In the genomic region with DNA sequence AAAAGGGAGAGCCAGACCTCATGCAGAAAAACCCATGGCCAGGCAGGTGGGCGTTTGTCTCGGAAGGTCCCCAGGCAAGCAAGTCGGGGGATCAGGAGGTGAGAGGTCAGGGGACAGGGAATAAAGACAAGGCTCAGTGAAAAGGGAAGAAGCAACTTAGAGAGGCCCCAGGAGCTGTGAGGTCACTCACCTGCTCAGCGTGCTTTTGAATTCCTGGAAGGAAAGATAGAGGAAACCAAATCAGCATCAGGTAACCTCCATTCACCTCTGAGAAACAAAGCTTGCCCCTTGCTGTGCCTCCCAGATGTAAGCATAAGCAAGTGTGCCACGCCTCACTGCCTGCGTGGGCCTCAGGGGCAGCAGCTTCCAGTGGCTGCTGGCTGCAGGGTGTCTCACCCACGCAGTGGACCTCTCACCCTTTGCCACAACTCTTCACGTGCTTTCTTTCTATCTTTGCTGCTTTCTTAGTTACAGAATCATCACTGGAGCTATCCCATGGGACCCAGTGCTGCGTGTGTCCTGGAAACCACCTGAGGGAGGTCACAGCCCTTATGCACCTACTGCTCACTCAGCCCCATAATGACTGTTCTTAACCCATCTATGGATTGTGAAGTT, we compare ENCODE assay signal across 17 cellular contexts. TPM values are rescaled to one million over a fixed set of nuclear protein-coding genes. Genes with fewer than 3 reads are reported as not detected.
DNase-seq lines count a peak whose midpoint lies in the region; ATAC-seq and TF ChIP-seq lines count a peak whose summit lies in the region.
"Had no signal": no experiment of that assay in that cellular context is flagged by ENCODE, and none has a peak within 500 bp of the region (broad histone marks: within the 10 kb centered on the region; RNA-seq: fewer than 3 reads in every experiment).

No MANE protein-coding gene starts in this region.

- H3K9me3 ChIP-seq in breast epithelium: no peaks in the 10 kb centered on the region

- BruUV-seq in MCF 10A (replicated peaks; lab: Mats Ljungman, UMichigan): no TSS peak

- no peaks in the 10 kb centered on the region for H3K4me1 ChIP-seq in breast epithelium

- DNase-seq in MCF 10A (ENCODE audit: unreplicated experiment): no peak
- no peak for DNase-seq in breast epithelium (ENCODE audit: low spot score in 2 of 2)
- DNase-seq in type B pancreatic cell (ENCODE audit: extremely low spot score, unreplicated experiment): no peak
- no peak for DNase-seq in NCI-H526 treated with DMSO at 0.1 percent for 48 hours (lab: John Stamatoyannopoulos, UW)
- no peak for DNase-seq in amygdala (lab: John Stamatoyannopoulos, UW)
- DNase-seq in T-cell: no peak
- DNase-seq: activated CD4-positive, alpha-beta T cell treated with anti-CD3 and anti-CD28 coated beads, Interleukin-2, amount 10 ng/mL, durations not matched to agents 7 days and 5 days; EL; NCI-H2107; SHP77; stimulated activated CD4-positive, alpha-beta T cell treated with anti-CD3 and anti-CD28 coated beads, Interleukin-4, amount 100 ng/mL, for 4 hours; trophoblast cell had no signal

- H3K4me3 Mint-ChIP-seq in MCF 10A (ENCODE audit: unreplicated experiment): no peak overlapping the region
- no peak overlapping the region for H3K4me3 Mint-ChIP-seq in type B pancreatic cell
- H3K4me3 Mint-ChIP-seq in T-cell: no peak overlapping the region
- H3K4me3 Mint-ChIP-seq: activated CD4-positive, alpha-beta T cell treated with anti-CD3 and anti-CD28 coated beads, Interleukin-2, amount 10 ng/mL, durations not matched to agents 7 days and 5 days had no signal

- H3K4me3 ChIP-seq in breast epithelium: no peak overlapping the region

- intact Hi-C loops in MCF 10A (cut with micrococcal nuclease) (no loop called here), breast epithelium (cut with DNase I; ENCODE audit: low total_unique reads) (loop anchor here (10.0 kb wide), 1 partner anchor 46 kb away; the partner anchor contains the start of gene RACK1)

- H3K4me1 Mint-ChIP-seq in MCF 10A (ENCODE audit: insufficient read depth, unreplicated experiment) (peaks cover 21% of the 10 kb centered on the region), type B pancreatic cell (ENCODE audit: unreplicated experiment) (no peaks in the 10 kb centered on the region), T-cell (peaks cover 1 to 2% (median 2%) of the 10 kb centered on the region in 3 donors)

- CTCF ChIA-PET in MCF 10A (lab: Yijun Ruan, JAX): interaction anchor here (1.2 kb wide), 2 partner anchors 15 to 54 kb away, joined by 3 to 4 read pairs; no protein-coding TSS in a partner anchor
- CTCF ChIA-PET in T-cell (lab: Charles Lee): interaction anchor here in 1 of 2 donors (0.6 kb wide), 1 partner anchor 28 kb away, joined by 6 read pairs; no protein-coding TSS in a partner anchor

- no peak for TF ChIP-seq CTCF in MCF 10A (IDR thresholded peaks at IDR 0.05; ENCODE audit: unreplicated experiment)
- TF ChIP-seq CTCF in breast epithelium (IDR thresholded peaks at IDR 0.05): no peak
- TF ChIP-seq CTCF in type B pancreatic cell (conservative IDR thresholded peaks at IDR 0.05): no peak

- no peaks in the 10 kb centered on the region for H3K9me3 Mint-ChIP-seq in MCF 10A (ENCODE audit: unreplicated experiment)
- no peaks in the 10 kb centered on the region for H3K9me3 Mint-ChIP-seq in type B pancreatic cell
- no peaks in the 10 kb centered on the region for H3K9me3 Mint-ChIP-seq in T-cell
- H3K9me3 Mint-ChIP-seq: activated CD4-positive, alpha-beta T cell treated with anti-CD3 and anti-CD28 coated beads, Interleukin-2, amount 10 ng/mL, durations not matched to agents 7 days and 5 days had no signal

- no peak for TF ChIP-seq POLR2A in breast epithelium (IDR thresholded peaks at IDR 0.05)

- POLR2A ChIA-PET in MCF 10A (lab: Yijun Ruan, JAX): interaction anchor here (0.9 to 12.4 kb wide), 5 partner anchors 8 to 372 kb away, joined by 3 to 432 read pairs (median 4); no protein-coding TSS in a partner anchor
- POLR2A ChIA-PET in T-cell (lab: Charles Lee): no interaction called here

- H3K27ac Mint-ChIP-seq in MCF 10A (ENCODE audit: low read depth, unreplicated experiment) (peak overlapping the region; percentile 7), type B pancreatic cell (peak overlapping the region; percentile 32), T-cell (no peak overlapping the region)
- H3K27ac Mint-ChIP-seq: activated CD4-positive, alpha-beta T cell treated with anti-CD3 and anti-CD28 coated beads, Interleukin-2, amount 10 ng/mL, durations not matched to agents 7 days and 5 days had no signal

- H3K27me3 Mint-ChIP-seq in MCF 10A (ENCODE audit: insufficient read depth, unreplicated experiment) (no peaks in the 10 kb centered on the region), type B pancreatic cell (peaks cover 59% of the 10 kb centered on the region), T-cell (no peaks in the 10 kb centered on the region)

- no peaks in the 10 kb centered on the region for H3K27me3 ChIP-seq in breast epithelium

- no peak overlapping the region for H3K27ac ChIP-seq in breast epithelium
- H3K27ac ChIP-seq: 22Rv1, HL-60 had no signal

- H3K36me3 Mint-ChIP-seq in MCF 10A (ENCODE audit: insufficient read depth, unreplicated experiment): peaks cover 13% of the 10 kb centered on the region
- no peaks in the 10 kb centered on the region for H3K36me3 Mint-ChIP-seq in type B pancreatic cell
- no peaks in the 10 kb centered on the region for H3K36me3 Mint-ChIP-seq in T-cell

- H3K36me3 ChIP-seq in breast epithelium: no peaks in the 10 kb centered on the region

- peak; percentile 78 for ATAC-seq in HG02678 (IDR thresholded peaks at IDR 0.05; ENCODE audit: unreplicated experiment)
- peak; percentile 67 for ATAC-seq in HG03571 (IDR thresholded peaks at IDR 0.05; ENCODE audit: unreplicated experiment)
- no peak for ATAC-seq in T-cell (replicated peaks in 1 of 4)

RNA-seq across cellular contexts. Expression of gene TRIM7, which starts 6.0 kb away (rescaled TPM):
- total RNA-seq in MCF 10A (2022): 26.3 and 27.0 TPM in 2 replicates
- 1 to 10 TPM in 2 of 3 donors, under 1 TPM in 1; 0.29 to 5.4 (median 5.2) TPM for total RNA-seq in breast epithelium
- 0.58 and 0.76 TPM in 2 replicates for total RNA-seq in type B pancreatic cell (ENCODE audit: low replicate concordance)
- 1 to 10 TPM; 1.6 to 3.1 (median 3.0) TPM for total RNA-seq in T-cell

RNA-seq across cellular contexts. Expression of gene TRIM41, which starts 24.1 kb away (rescaled TPM):
- total RNA-seq in MCF 10A (2022) (42.8 and 49.4 TPM in 2 replicates), breast epithelium (10 to 100 TPM; 14.1 to 16.0 (median 15.1) TPM), type B pancreatic cell (ENCODE audit: low replicate concordance) (22.1 and 31.2 TPM in 2 replicates), T-cell (10 to 100 TPM; 32.2 to 46.2 (median 36.7) TPM)

RNA-seq across cellular contexts. Expression of gene RACK1, which starts 44.7 kb away (rescaled TPM):
- total RNA-seq in MCF 10A (2022) (2,995 and 4,050 TPM in 2 replicates), breast epithelium (1,000 to 10,000 TPM; 2,096 to 2,842 (median 2,553) TPM), type B pancreatic cell (ENCODE audit: low replicate concordance) (1,864 and 2,055 TPM in 2 replicates), T-cell (1,000 to 10,000 TPM; 2,132 to 2,437 (median 2,230) TPM)

RNA-seq across cellular contexts. Expression of gene OR2V2, which starts 51.6 kb away (rescaled TPM):
- total RNA-seq in MCF 10A (2022) (not detected in 2 replicates), breast epithelium (not detected), type B pancreatic cell (ENCODE audit: low replicate concordance) (not detected in 2 replicates), T-cell (not detected)
- total RNA-seq: activated CD4-positive, alpha-beta T cell treated with anti-CD3 and anti-CD28 coated beads, Interleukin-2, amount 10 ng/mL, durations not matched to agents 7 days and 5 days; epithelial cell of proximal tubule had no signal

Comparison
In these comparisons a context has a peak if more than half of its experiments do, and no peak if none do; other contexts are left out.
1. H3K27ac Mint-ChIP-seq: peak in MCF 10A (single experiment) and type B pancreatic cell (single experiment); none in T-cell (0 of 2).
2. ATAC-seq: peak in HG02678 (single experiment) and HG03571 (single experiment); none in T-cell (0 of 4).